26 cellular contexts compared by ENCODE assay signal in the genomic region with DNA sequence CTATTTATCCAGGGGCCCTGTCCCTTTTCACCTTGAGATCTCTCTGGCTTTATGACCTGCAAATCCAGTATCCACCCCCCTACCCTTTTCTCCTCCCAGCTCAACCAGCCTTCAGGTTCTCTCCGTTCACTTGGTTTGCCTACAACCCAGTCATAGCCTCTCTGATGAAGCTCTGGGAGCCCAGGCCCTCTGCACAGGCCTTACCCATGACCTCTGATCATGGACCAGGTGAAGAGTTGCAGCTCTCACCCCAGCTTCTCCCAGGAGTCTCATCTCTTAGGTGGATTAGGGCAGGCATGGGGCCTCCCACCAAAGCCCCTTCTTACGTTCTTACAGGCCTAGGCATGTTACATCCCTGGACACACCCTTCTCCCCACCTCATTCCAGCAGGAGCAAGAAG. TPM values are rescaled to one million over a fixed set of nuclear protein-coding genes. Genes with fewer than 3 reads are reported as not detected.
A peak's percentile ranks its signal among the peaks of the same experiment; 100 is the strongest.
DNase-seq lines count a peak whose midpoint lies in the region; ATAC-seq and TF ChIP-seq lines count a peak whose summit lies in the region.
"Had no signal": no experiment of that assay in that cellular context is flagged by ENCODE, and none has a peak within 500 bp of the region (broad histone marks: within the 10 kb centered on the region; RNA-seq: fewer than 3 reads in every experiment).

No MANE protein-coding gene starts in this region.

- H3K4me3 Mint-ChIP-seq in chondrocyte (ENCODE audit: unreplicated experiment) (no peak overlapping the region), osteocyte (ENCODE audit: unreplicated experiment) (no peak overlapping the region)
- H3K4me3 Mint-ChIP-seq: CD4-positive, alpha-beta memory T cell had no signal

- H3K36me3 Mint-ChIP-seq in chondrocyte (ENCODE audit: low read depth), result no peaks in the 10 kb centered on the region
- no peaks in the 10 kb centered on the region for H3K36me3 Mint-ChIP-seq in osteocyte (ENCODE audit: unreplicated experiment)
- H3K36me3 Mint-ChIP-seq: CD4-positive, alpha-beta memory T cell had no signal

- TF ChIP-seq CTCF in chondrocyte (IDR thresholded peaks at IDR 0.05), result no peak
- TF ChIP-seq CTCF in osteocyte (IDR thresholded peaks at IDR 0.05), result no peak
- no peak for TF ChIP-seq CTCF in upper lobe of right lung (IDR thresholded peaks at IDR 0.05)

- DNase-seq in chondrocyte (ENCODE audit: low spot score) (no peak), islet precursor cell (peak; percentile 24), osteocyte (ENCODE audit: extremely low spot score, unreplicated experiment) (peak; percentile 48), upper lobe of right lung (peak; percentile 30), NCI-H69 (lab: John Stamatoyannopoulos, UW) (no peak), NCI-H82 (lab: John Stamatoyannopoulos, UW) (no peak)
- DNase-seq: C1 segment of cervical spinal cord; CD4-positive, alpha-beta memory T cell; COR-L47; DMS79; EL; GDM1; Kasumi-1; MV-4-11; NCI-H1105; NCI-H1436 treated with DMSO at 0.1 percent for 48 hours; NCI-H1930; NCI-H2107; NCI-H524; NCI-H774; NK-92 treated with Interleukin-12 subunit alpha and Interleukin-12 subunit beta, amount 100 ng/mL, for 24 hours; PC-3; SK-N-SH had no signal

- intact Hi-C loops in upper lobe of right lung (cut with DNase I), result no loop called here

- H3K4me3 ChIP-seq in upper lobe of right lung, result no peak overlapping the region
- H3K4me3 ChIP-seq: GM12878, K562 had no signal

- no peaks in the 10 kb centered on the region for H3K4me1 Mint-ChIP-seq in chondrocyte (ENCODE audit: low read depth)
- no peaks in the 10 kb centered on the region for H3K4me1 Mint-ChIP-seq in osteocyte (ENCODE audit: unreplicated experiment)
- H3K4me1 Mint-ChIP-seq: CD4-positive, alpha-beta memory T cell had no signal

- ATAC-seq in upper lobe of right lung (no peak), HG02588 (IDR thresholded peaks at IDR 0.05; ENCODE audit: unreplicated experiment) (no peak)
- ATAC-seq: GM12878, K562, PC-3 had no signal

- H3K27me3 Mint-ChIP-seq in chondrocyte (ENCODE audit: low read depth) (peaks cover 7% of the 10 kb centered on the region), osteocyte (ENCODE audit: unreplicated experiment) (peaks cover 4% of the 10 kb centered on the region)

- no peaks in the 10 kb centered on the region for H3K36me3 ChIP-seq in upper lobe of right lung

- no peaks in the 10 kb centered on the region for H3K4me1 ChIP-seq in upper lobe of right lung

- H3K27ac ChIP-seq in upper lobe of right lung, result no peak overlapping the region

- no peaks in the 10 kb centered on the region for H3K27me3 ChIP-seq in upper lobe of right lung

- H3K27ac Mint-ChIP-seq in chondrocyte (ENCODE audit: unreplicated experiment) (peak overlapping the region; percentile 49), osteocyte (ENCODE audit: unreplicated experiment) (no peak overlapping the region)

- H3K9me3 ChIP-seq in upper lobe of right lung, result no peaks in the 10 kb centered on the region
- H3K9me3 ChIP-seq: SK-N-SH had no signal

- H3K9me3 Mint-ChIP-seq in chondrocyte (ENCODE audit: low read depth) (peaks cover 5% of the 10 kb centered on the region), osteocyte (ENCODE audit: unreplicated experiment) (peaks cover 8% of the 10 kb centered on the region)

RNA-seq across cellular contexts. Expression of gene EXOG, which starts 59.8 kb away (rescaled TPM):
- total RNA-seq in chondrocyte, result 16.0 to 21.6 TPM (median 16.5 TPM) in 3 replicates
- 17.9 and 18.4 TPM in 2 replicates for total RNA-seq in osteocyte
- 10.7 TPM for total RNA-seq in upper lobe of right lung

Comparison
In these comparisons a context has a peak if more than half of its experiments do, and no peak if none do; other contexts are left out.
1. DNase-seq: peak in islet precursor cell (single experiment), osteocyte (single experiment) and upper lobe of right lung (single experiment); none in chondrocyte (single experiment), NCI-H69 (single experiment) and NCI-H82 (single experiment).